ENCODE assay signal across 15 cellular contexts in the genomic region with DNA sequence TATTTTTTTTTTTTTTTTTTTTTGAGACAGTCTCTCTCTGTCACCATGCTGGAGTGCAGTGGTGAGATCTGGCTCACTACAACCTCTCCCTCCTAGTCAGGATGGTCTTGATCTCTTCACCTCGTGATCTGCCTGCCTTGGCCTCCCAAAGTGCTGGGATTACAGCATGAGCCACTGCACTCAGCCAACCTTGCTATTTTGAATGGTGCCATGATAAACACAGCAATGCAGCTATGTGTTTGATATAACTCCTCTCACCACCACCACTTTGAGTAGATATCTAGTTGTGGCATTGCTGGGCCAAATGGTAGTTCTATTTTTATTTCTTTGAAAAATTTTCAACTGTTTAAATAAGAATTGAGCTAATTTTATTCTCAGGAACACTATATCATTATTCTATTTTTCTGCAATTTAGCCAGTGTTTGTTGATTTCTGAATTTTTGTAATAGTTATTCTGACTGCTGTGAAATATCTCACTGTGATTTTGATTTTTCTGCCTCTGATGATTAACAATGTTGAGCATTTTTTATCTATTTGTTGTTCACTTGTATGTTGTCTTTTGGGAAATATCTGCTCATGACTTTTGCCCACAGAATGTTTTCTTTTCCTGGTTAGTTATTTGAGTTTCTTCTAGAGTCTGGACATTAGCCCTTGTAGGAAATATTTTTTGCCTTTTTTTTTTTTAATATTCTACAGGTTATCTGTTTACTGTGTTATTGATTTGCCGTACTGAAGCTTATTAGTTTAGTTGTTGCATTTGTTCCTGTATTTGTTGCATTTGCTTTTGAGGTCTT.
DNase-seq lines count a peak whose midpoint lies in the region; ATAC-seq and TF ChIP-seq lines count a peak whose summit lies in the region.
"Had no signal": no experiment of that assay in that cellular context is flagged by ENCODE, and none has a peak within 500 bp of the region (broad histone marks: within the 10 kb centered on the region; RNA-seq: fewer than 3 reads in every experiment).

No MANE protein-coding gene starts in this region.

- intact Hi-C loops in activated CD8-positive, alpha-beta T cell treated with anti-CD3 and anti-CD28 coated beads for 36 hours (cut with micrococcal nuclease), result no loop called here
- intact Hi-C loops in activated T-helper 2 cell treated with anti-CD3 and anti-CD28 coated beads, Interferon-gamma antibody, Interleukin-2, Interleukin-4, amounts not matched to agents 10 μg/mL and 5 μg/mL and 100 μg/mL, durations not matched to agents 14 hours and 24 hours and 36 hours (cut with micrococcal nuclease), result no loop called here
- intact Hi-C loops in mucosa of descending colon (cut with DNase I, micrococcal nuclease), result no loop called here

- H3K4me3 ChIP-seq in mucosa of descending colon, result no peak overlapping the region
- H3K4me3 ChIP-seq: A549, GM12878, HAP-1, MG63, PC-9 had no signal

- H3K9me3 ChIP-seq in mucosa of descending colon, result no peaks in the 10 kb centered on the region
- H3K9me3 ChIP-seq: A549, HAP-1, MG63 had no signal

- no peaks in the 10 kb centered on the region for H3K36me3 Mint-ChIP-seq in activated CD8-positive, alpha-beta T cell treated with anti-CD3 and anti-CD28 coated beads for 36 hours (ENCODE audit: low read depth)
- no peaks in the 10 kb centered on the region for H3K36me3 Mint-ChIP-seq in activated CD8-positive, alpha-beta T cell treated with anti-CD3 and anti-CD28 coated beads, Interleukin-2, amount 10 ng/mL, durations not matched to agents 7 days and 5 days (ENCODE audit: low read depth)
- H3K36me3 Mint-ChIP-seq in stimulated activated naive CD8-positive, alpha-beta T cell treated with anti-CD3 and anti-CD28 coated beads, Interleukin-15, Interleukin-2, amounts not matched to agents 100 ng/mL and 50 ng/mL, for 24 hours (ENCODE audit: low read depth), result no peaks in the 10 kb centered on the region
- peaks cover 18% of the 10 kb centered on the region for H3K36me3 Mint-ChIP-seq in activated T-helper 2 cell treated with anti-CD3 and anti-CD28 coated beads, Interferon-gamma antibody, Interleukin-2, Interleukin-4, amounts not matched to agents 10 μg/mL and 5 μg/mL and 100 μg/mL, durations not matched to agents 14 hours and 24 hours and 36 hours (ENCODE audit: low read depth)

- H3K4me3 Mint-ChIP-seq in activated CD8-positive, alpha-beta T cell treated with anti-CD3 and anti-CD28 coated beads for 36 hours, result no peak overlapping the region
- H3K4me3 Mint-ChIP-seq in activated CD8-positive, alpha-beta T cell treated with anti-CD3 and anti-CD28 coated beads, Interleukin-2, amount 10 ng/mL, durations not matched to agents 7 days and 5 days, result no peak overlapping the region
- no peak overlapping the region for H3K4me3 Mint-ChIP-seq in stimulated activated naive CD8-positive, alpha-beta T cell treated with anti-CD3 and anti-CD28 coated beads, Interleukin-15, Interleukin-2, amounts not matched to agents 100 ng/mL and 50 ng/mL, for 24 hours
- peak overlapping the region; percentile 89 for H3K4me3 Mint-ChIP-seq in activated T-helper 2 cell treated with anti-CD3 and anti-CD28 coated beads, Interferon-gamma antibody, Interleukin-2, Interleukin-4, amounts not matched to agents 10 μg/mL and 5 μg/mL and 100 μg/mL, durations not matched to agents 14 hours and 24 hours and 36 hours (ENCODE audit: low read depth)

- H3K4me1 ChIP-seq in mucosa of descending colon (ENCODE audit: low read depth), result no peaks in the 10 kb centered on the region
- H3K4me1 ChIP-seq: A549, HAP-1 had no signal

- DNase-seq in activated CD8-positive, alpha-beta T cell treated with anti-CD3 and anti-CD28 coated beads for 36 hours, result no peak
- no peak for DNase-seq in activated CD8-positive, alpha-beta T cell treated with anti-CD3 and anti-CD28 coated beads, Interleukin-2, amount 10 ng/mL, durations not matched to agents 7 days and 5 days
- no peak for DNase-seq in stimulated activated naive CD8-positive, alpha-beta T cell treated with anti-CD3 and anti-CD28 coated beads, Interleukin-15, Interleukin-2, amounts not matched to agents 100 U/mL and 50 U/mL, for 24 hours
- no peak for DNase-seq in activated T-helper 2 cell treated with anti-CD3 and anti-CD28 coated beads, Interferon-gamma antibody, Interleukin-2, Interleukin-4, amounts not matched to agents 10 μg/mL and 5 μg/mL and 100 μg/mL, durations not matched to agents 14 hours and 24 hours and 36 hours (ENCODE audit: low spot score)
- no peak for DNase-seq in mucosa of descending colon
- DNase-seq: DMS79, MG63, NCI-H1092 treated with DMSO at 0.1 percent for 48 hours, NCI-H1694, PC-9 had no signal

- H3K27me3 Mint-ChIP-seq in activated CD8-positive, alpha-beta T cell treated with anti-CD3 and anti-CD28 coated beads for 36 hours, result no peaks in the 10 kb centered on the region
- no peaks in the 10 kb centered on the region for H3K27me3 Mint-ChIP-seq in activated CD8-positive, alpha-beta T cell treated with anti-CD3 and anti-CD28 coated beads, Interleukin-2, amount 10 ng/mL, durations not matched to agents 7 days and 5 days (ENCODE audit: low read depth)
- H3K27me3 Mint-ChIP-seq in stimulated activated naive CD8-positive, alpha-beta T cell treated with anti-CD3 and anti-CD28 coated beads, Interleukin-15, Interleukin-2, amounts not matched to agents 100 ng/mL and 50 ng/mL, for 24 hours, result no peaks in the 10 kb centered on the region
- no peaks in the 10 kb centered on the region for H3K27me3 Mint-ChIP-seq in activated T-helper 2 cell treated with anti-CD3 and anti-CD28 coated beads, Interferon-gamma antibody, Interleukin-2, Interleukin-4, amounts not matched to agents 10 μg/mL and 5 μg/mL and 100 μg/mL, durations not matched to agents 14 hours and 24 hours and 36 hours (ENCODE audit: low read depth)

- CTCF ChIA-PET in activated CD8-positive, alpha-beta T cell treated with anti-CD3 and anti-CD28 coated beads for 36 hours (lab: Charles Lee), result no interaction called here
- CTCF ChIA-PET in activated CD8-positive, alpha-beta T cell treated with anti-CD3 and anti-CD28 coated beads, Interleukin-2, amount 10 ng/mL, durations not matched to agents 7 days and 5 days (lab: Charles Lee), result no interaction called here

- no peaks in the 10 kb centered on the region for H3K36me3 ChIP-seq in mucosa of descending colon (ENCODE audit: low read depth)
- H3K36me3 ChIP-seq: HAP-1, MG63 had no signal

- no peak for TF ChIP-seq CTCF in activated CD8-positive, alpha-beta T cell treated with anti-CD3 and anti-CD28 coated beads for 36 hours (IDR thresholded peaks at IDR 0.05)
- TF ChIP-seq CTCF in mucosa of descending colon (IDR thresholded peaks at IDR 0.05), result no peak

- H3K27ac Mint-ChIP-seq in activated CD8-positive, alpha-beta T cell treated with anti-CD3 and anti-CD28 coated beads for 36 hours, result peak overlapping the region; percentile 74
- no peak overlapping the region for H3K27ac Mint-ChIP-seq in activated CD8-positive, alpha-beta T cell treated with anti-CD3 and anti-CD28 coated beads, Interleukin-2, amount 10 ng/mL, durations not matched to agents 7 days and 5 days
- H3K27ac Mint-ChIP-seq in stimulated activated naive CD8-positive, alpha-beta T cell treated with anti-CD3 and anti-CD28 coated beads, Interleukin-15, Interleukin-2, amounts not matched to agents 100 ng/mL and 50 ng/mL, for 24 hours, result peak overlapping the region; percentile 68
- peak overlapping the region; percentile 73 for H3K27ac Mint-ChIP-seq in activated T-helper 2 cell treated with anti-CD3 and anti-CD28 coated beads, Interferon-gamma antibody, Interleukin-2, Interleukin-4, amounts not matched to agents 10 μg/mL and 5 μg/mL and 100 μg/mL, durations not matched to agents 14 hours and 24 hours and 36 hours

- POLR2A ChIA-PET in activated CD8-positive, alpha-beta T cell treated with anti-CD3 and anti-CD28 coated beads for 36 hours (lab: Charles Lee), result no interaction called here
- POLR2A ChIA-PET in activated CD8-positive, alpha-beta T cell treated with anti-CD3 and anti-CD28 coated beads, Interleukin-2, amount 10 ng/mL, durations not matched to agents 7 days and 5 days (lab: Charles Lee), result no interaction called here

- peaks cover 33% of the 10 kb centered on the region for H3K4me1 Mint-ChIP-seq in activated CD8-positive, alpha-beta T cell treated with anti-CD3 and anti-CD28 coated beads for 36 hours (ENCODE audit: low read depth)
- peaks cover 28% of the 10 kb centered on the region for H3K4me1 Mint-ChIP-seq in activated CD8-positive, alpha-beta T cell treated with anti-CD3 and anti-CD28 coated beads, Interleukin-2, amount 10 ng/mL, durations not matched to agents 7 days and 5 days (ENCODE audit: low read depth)
- peaks cover 57% of the 10 kb centered on the region for H3K4me1 Mint-ChIP-seq in stimulated activated naive CD8-positive, alpha-beta T cell treated with anti-CD3 and anti-CD28 coated beads, Interleukin-15, Interleukin-2, amounts not matched to agents 100 ng/mL and 50 ng/mL, for 24 hours (ENCODE audit: low read depth)
- peaks cover 32% of the 10 kb centered on the region for H3K4me1 Mint-ChIP-seq in activated T-helper 2 cell treated with anti-CD3 and anti-CD28 coated beads, Interferon-gamma antibody, Interleukin-2, Interleukin-4, amounts not matched to agents 10 μg/mL and 5 μg/mL and 100 μg/mL, durations not matched to agents 14 hours and 24 hours and 36 hours (ENCODE audit: low read depth)

- no peak for ATAC-seq in activated CD8-positive, alpha-beta T cell treated with anti-CD3 and anti-CD28 coated beads for 36 hours
- no peak for ATAC-seq in activated CD8-positive, alpha-beta T cell treated with anti-CD3 and anti-CD28 coated beads, Interleukin-2, amount 10 ng/mL, durations not matched to agents 7 days and 5 days
- ATAC-seq in stimulated activated naive CD8-positive, alpha-beta T cell treated with anti-CD3 and anti-CD28 coated beads, Interleukin-15, Interleukin-2, amounts not matched to agents 100 U/mL and 50 U/mL, for 24 hours, result no peak
- no peak for ATAC-seq in mucosa of descending colon
- ATAC-seq in HG03442 (IDR thresholded peaks at IDR 0.05; ENCODE audit: unreplicated experiment), result no peak
- ATAC-seq: A549, GM12878 had no signal

- H3K9me3 Mint-ChIP-seq in activated CD8-positive, alpha-beta T cell treated with anti-CD3 and anti-CD28 coated beads for 36 hours, result no peaks in the 10 kb centered on the region
- H3K9me3 Mint-ChIP-seq in activated CD8-positive, alpha-beta T cell treated with anti-CD3 and anti-CD28 coated beads, Interleukin-2, amount 10 ng/mL, durations not matched to agents 7 days and 5 days (ENCODE audit: insufficient read depth), result no peaks in the 10 kb centered on the region
- no peaks in the 10 kb centered on the region for H3K9me3 Mint-ChIP-seq in stimulated activated naive CD8-positive, alpha-beta T cell treated with anti-CD3 and anti-CD28 coated beads, Interleukin-15, Interleukin-2, amounts not matched to agents 100 ng/mL and 50 ng/mL, for 24 hours
- no peaks in the 10 kb centered on the region for H3K9me3 Mint-ChIP-seq in activated T-helper 2 cell treated with anti-CD3 and anti-CD28 coated beads, Interferon-gamma antibody, Interleukin-2, Interleukin-4, amounts not matched to agents 10 μg/mL and 5 μg/mL and 100 μg/mL, durations not matched to agents 14 hours and 24 hours and 36 hours
